ENCODE assay signal across 8 cellular contexts in the genomic region with DNA sequence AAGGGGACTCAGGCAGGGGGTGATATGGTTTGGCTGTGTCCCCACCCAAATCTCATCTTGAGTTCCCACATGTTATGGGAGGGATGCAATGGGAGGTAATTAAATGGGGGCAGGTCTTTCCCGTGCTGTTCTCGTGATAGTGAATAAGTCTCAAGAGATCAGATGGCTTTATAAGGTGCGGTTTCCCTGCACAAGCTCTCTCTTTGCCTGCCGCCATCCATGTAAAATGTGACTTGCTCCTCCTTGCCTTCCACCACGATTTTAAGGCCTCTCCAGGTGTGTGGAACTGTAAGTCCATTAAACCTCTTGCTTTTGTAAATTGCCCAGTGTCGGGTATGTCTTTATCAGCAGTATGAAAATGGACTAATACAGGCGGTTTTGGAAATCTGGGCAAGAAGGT. TPM values are rescaled to one million over a fixed set of nuclear protein-coding genes. Genes with fewer than 3 reads are reported as not detected.
DNase-seq lines count a peak whose midpoint lies in the region; ATAC-seq and TF ChIP-seq lines count a peak whose summit lies in the region.
"Not testable (repeated sequence)": the region's sequence is repeated elsewhere in the genome, so short reads cannot be mapped to it uniquely, and the experiment has no call there.

No MANE protein-coding gene starts in this region.

- peak overlapping the region; percentile 98 to 100 (median 99) for H3K27ac Mint-ChIP-seq in CD14-positive monocyte
- peak overlapping the region; percentile 31 for H3K27ac Mint-ChIP-seq in activated CD4-positive, alpha-beta memory T cell treated with anti-CD3 and anti-CD28 coated beads for 36 hours
- peak overlapping the region; percentile 92 for H3K27ac Mint-ChIP-seq in effector memory CD8-positive, alpha-beta T cell
- peak overlapping the region; percentile 79 for H3K27ac Mint-ChIP-seq in memory B cell
- H3K27ac Mint-ChIP-seq in neural crest cell (ENCODE audit: unreplicated experiment): peak overlapping the region; percentile 14

- peaks cover 45 to 50% of the 10 kb centered on the region in 2 donors for H3K36me3 Mint-ChIP-seq in CD14-positive monocyte
- peaks cover 26% of the 10 kb centered on the region for H3K36me3 Mint-ChIP-seq in activated CD4-positive, alpha-beta memory T cell treated with anti-CD3 and anti-CD28 coated beads for 36 hours
- peaks cover 30% of the 10 kb centered on the region for H3K36me3 Mint-ChIP-seq in effector memory CD8-positive, alpha-beta T cell (ENCODE audit: insufficient read depth)
- H3K36me3 Mint-ChIP-seq in memory B cell: peaks cover 21% of the 10 kb centered on the region
- peaks cover 17% of the 10 kb centered on the region for H3K36me3 Mint-ChIP-seq in neural crest cell (ENCODE audit: low read depth)

- H3K36me3 ChIP-seq in HEK293 (ENCODE audit: control insufficient read depth in 2 of 2, insufficient read depth in 1 of 2, low read length in 2 of 2): not testable (repeated sequence)

- not testable (repeated sequence) for H3K27me3 Mint-ChIP-seq in CD14-positive monocyte (ENCODE audit: low read depth in 3 of 3); activated CD4-positive, alpha-beta memory T cell treated with anti-CD3 and anti-CD28 coated beads for 36 hours; effector memory CD8-positive, alpha-beta T cell; memory B cell; neural crest cell (ENCODE audit: low read depth)

- ATAC-seq in effector memory CD8-positive, alpha-beta T cell (replicated peaks); memory B cell (ENCODE audit: low read depth): not testable (repeated sequence)

- not testable (repeated sequence) for H3K4me3 Mint-ChIP-seq in CD14-positive monocyte; activated CD4-positive, alpha-beta memory T cell treated with anti-CD3 and anti-CD28 coated beads for 36 hours; neural crest cell
- peak overlapping the region; percentile 66 to 69 for H3K4me3 Mint-ChIP-seq in effector memory CD8-positive, alpha-beta T cell
- H3K4me3 Mint-ChIP-seq in memory B cell: peak overlapping the region; percentile 59

- H3K27ac ChIP-seq in HEK293 (ENCODE audit: extremely low read depth, low read depth, low read length): not testable (repeated sequence)
- H3K27ac ChIP-seq in caudate nucleus (ENCODE audit: low read depth, low read length) (peak overlapping the region; percentile 58), substantia nigra (ENCODE audit: low read depth, low read length, poor library complexity, severe bottlenecking) (peak overlapping the region; percentile 78)

- not testable (repeated sequence) for H3K9me3 Mint-ChIP-seq in CD14-positive monocyte; effector memory CD8-positive, alpha-beta T cell; memory B cell; neural crest cell
- H3K9me3 Mint-ChIP-seq in activated CD4-positive, alpha-beta memory T cell treated with anti-CD3 and anti-CD28 coated beads for 36 hours: peaks cover 16% of the 10 kb centered on the region

- not testable (repeated sequence) for H3K9me3 ChIP-seq in HEK293 (ENCODE audit: control insufficient read depth, insufficient read depth, low read depth, low read length)

- not testable (repeated sequence) for DNase-seq in CD14-positive monocyte (ENCODE audit: low spot score); activated CD4-positive, alpha-beta memory T cell treated with anti-CD3 and anti-CD28 coated beads for 36 hours; caudate nucleus (lab: John Stamatoyannopoulos, UW); effector memory CD8-positive, alpha-beta T cell; memory B cell (ENCODE audit: low spot score in 2 of 2); neural crest cell (ENCODE audit: low read depth, low spot score); substantia nigra (lab: John Stamatoyannopoulos, UW)

- not testable (repeated sequence) for TF ChIP-seq CTCF in CD14-positive monocyte (IDR thresholded peaks at IDR 0.05); HEK293 (tag by site-specific recombination; IDR thresholded peaks at IDR 0.05); neural crest cell (conservative IDR thresholded peaks at IDR 0.05)

- CTCF ChIA-PET in HEK293 (lab: Yijun Ruan, JAX): not testable (repeated sequence)
- CTCF ChIA-PET in activated CD4-positive, alpha-beta memory T cell treated with anti-CD3 and anti-CD28 coated beads for 36 hours (lab: Charles Lee): interaction anchor here (1.0 kb wide), 1 partner anchor 8 kb away, joined by 3 read pairs; no protein-coding TSS in a partner anchor

- H3K4me1 ChIP-seq in HEK293 (ENCODE audit: control insufficient read depth, insufficient read depth, low read length): not testable (repeated sequence)

- POLR2A ChIA-PET in HEK293 (lab: Yijun Ruan, JAX); activated CD4-positive, alpha-beta memory T cell treated with anti-CD3 and anti-CD28 coated beads for 36 hours (lab: Charles Lee): not testable (repeated sequence)

- H3K4me1 Mint-ChIP-seq in CD14-positive monocyte (peaks cover 86% of the 10 kb centered on the region), memory B cell (peaks cover 61% of the 10 kb centered on the region), neural crest cell (peaks cover 36% of the 10 kb centered on the region)
- peaks cover 84% of the 10 kb centered on the region for H3K4me1 Mint-ChIP-seq in activated CD4-positive, alpha-beta memory T cell treated with anti-CD3 and anti-CD28 coated beads for 36 hours (ENCODE audit: low read depth)
- peaks cover 69 to 74% of the 10 kb centered on the region in 2 donors for H3K4me1 Mint-ChIP-seq in effector memory CD8-positive, alpha-beta T cell (ENCODE audit: low read depth in 2 of 2)

- intact Hi-C loops in CD14-positive monocyte (cut with micrococcal nuclease): loop anchor here in 1 of 2 donors (5.0 kb wide), 1 partner anchor 147 kb away; a partner anchor contains a TSS
- intact Hi-C loops in activated CD4-positive, alpha-beta memory T cell treated with anti-CD3 and anti-CD28 coated beads for 36 hours (cut with micrococcal nuclease): not testable (repeated sequence)

- H3K4me3 ChIP-seq in HEK293 (ENCODE audit: low read depth, low read length): not testable (repeated sequence)

TF ChIP-seq in HEK293, 187 proteins besides CTCF, POLR2A, EP300 and RAD21:
- peak; percentile 59 for TF ChIP-seq SETDB1 (IDR thresholded peaks at IDR 0.05; ENCODE audit: insufficient read length, low read length)

RNA-seq across cellular contexts. Expression of a gene that starts 52.3 kb away (rescaled TPM):
- 10 to 100 TPM; 24.3 to 27.5 TPM for polyA plus RNA-seq in CD14-positive monocyte
- 10 to 100 TPM; 91.5 to 92.8 TPM for total RNA-seq in activated CD4-positive, alpha-beta memory T cell treated with anti-CD3 and anti-CD28 coated beads for 36 hours
- 72.4 and 73.7 TPM in 2 replicates for total RNA-seq in neural crest cell

Comparison
In these comparisons a context has a peak if more than half of its experiments do, and no peak if none do; other contexts are left out.
1. H3K27ac Mint-ChIP-seq: peak in every context shown above with its lines; median percentile 99 in CD14-positive monocyte; 92 in effector memory CD8-positive, alpha-beta T cell; 79 in memory B cell; 31 in activated CD4-positive, alpha-beta memory T cell treated with anti-CD3 and anti-CD28 coated beads for 36 hours; 14 in neural crest cell.